24 cellular contexts compared by ENCODE assay signal in the genomic region with DNA sequence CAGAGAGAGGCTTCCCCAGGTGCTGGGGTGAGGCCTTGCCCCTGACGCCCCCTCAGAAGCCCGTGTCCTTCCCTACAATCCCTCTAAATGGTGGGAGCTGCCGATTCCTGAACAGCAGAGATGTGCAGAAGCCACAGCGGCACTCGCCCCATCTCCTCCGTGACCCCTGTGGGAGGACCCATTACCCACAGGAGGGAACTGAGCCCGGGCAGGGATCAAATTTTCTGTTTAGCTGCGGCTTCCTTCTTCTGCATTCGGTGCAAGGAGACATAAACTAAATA.
DNase-seq lines count a peak whose midpoint lies in the region; ATAC-seq and TF ChIP-seq lines count a peak whose summit lies in the region.
"Had no signal": no experiment of that assay in that cellular context is flagged by ENCODE, and none has a peak within 500 bp of the region (broad histone marks: within the 10 kb centered on the region; RNA-seq: fewer than 3 reads in every experiment).

No MANE protein-coding gene starts in this region.

- peaks cover 0 to 3% of the 10 kb centered on the region in 2 experiments; a peak in 1 of 5 replicates for H3K9me3 Mint-ChIP-seq in H9
- H3K9me3 Mint-ChIP-seq in stimulated activated effector memory CD8-positive, alpha-beta T cell treated with anti-CD3 and anti-CD28 coated beads, Interleukin-12 subunit alpha, Interleukin-12 subunit beta, amount 100 ng/mL, for 72 hours, result no peaks in the 10 kb centered on the region
- H3K9me3 Mint-ChIP-seq: CD14-positive monocyte; CD4-positive, alpha-beta T cell; CD8-positive, alpha-beta memory T cell had no signal

- H3K4me1 Mint-ChIP-seq in H9, result peaks cover 27 to 31% of the 10 kb centered on the region in 2 experiments
- H3K4me1 Mint-ChIP-seq in stimulated activated effector memory CD8-positive, alpha-beta T cell treated with anti-CD3 and anti-CD28 coated beads, Interleukin-12 subunit alpha, Interleukin-12 subunit beta, amount 100 ng/mL, for 72 hours, result no peaks in the 10 kb centered on the region
- H3K4me1 Mint-ChIP-seq: CD8-positive, alpha-beta memory T cell had no signal

- no peak overlapping the region for H3K23ac ChIP-seq in H9 (ENCODE audit: insufficient read length, low read depth, low read length)

- no peak overlapping the region for H3K4ac ChIP-seq in H9 (ENCODE audit: low read depth, low read length)

- no peaks in the 10 kb centered on the region; the same call in none of the 2 replicates for H3K27me3 Mint-ChIP-seq in H9 (ENCODE audit: low read depth)

- no peak overlapping the region for H2AFZ ChIP-seq in H9 (ENCODE audit: low read length)
- H2AFZ ChIP-seq: GM23248 had no signal

- TF ChIP-seq CTCF in H9 (conservative IDR thresholded peaks at IDR 0.05) (no peak), coronary artery (IDR thresholded peaks at IDR 0.05) (no peak), vagina (IDR thresholded peaks at IDR 0.05) (no peak)

- H2BK120ac ChIP-seq in H9 (ENCODE audit: low read depth, low read length, poor library complexity, severe bottlenecking), result no peak overlapping the region

- no peak overlapping the region for H3K4me2 ChIP-seq in H9 (ENCODE audit: insufficient read depth, insufficient read length, low read length)
- H3K4me2 ChIP-seq: A549; BLaER1 treated with 17β-estradiol and CSF1 and Interleukin-3, amounts not matched to agents 10 nM and 100 nM had no signal

- DNase-seq in H9 (peak; percentile 11), coronary artery (ENCODE audit: low spot score) (peak; percentile 63), islet precursor cell (peak; percentile 21), vagina (ENCODE audit: extremely low spot score in 2 of 2) (peak; percentile 14 to 56), NOMO-1 treated with DMSO at 0.1 percent for 48 hours (lab: John Stamatoyannopoulos, UW; ENCODE audit: unreplicated experiment) (no peak), H7 (no peak)
- no peak for DNase-seq in stimulated activated effector memory CD8-positive, alpha-beta T cell treated with anti-CD3 and anti-CD28 coated beads, Interleukin-12 subunit alpha, Interleukin-12 subunit beta, amount 100 ng/mL, for 72 hours (ENCODE audit: low spot score in 2 of 2)
- DNase-seq: 8988T; ACHN; AML-193; BE2C; CD4-positive, alpha-beta T cell; CD8-positive, alpha-beta memory T cell; DMS 273 treated with DMSO at 0.1 percent for 48 hours; DMS79; EL; GDM1; GM23248; HFFc6 had no signal

- H2BK15ac ChIP-seq in H9 (ENCODE audit: low read depth, low read length), result no peak overlapping the region

- H4K91ac ChIP-seq in H9 (ENCODE audit: insufficient read length, low read depth, low read length), result no peak overlapping the region

- no peak overlapping the region for H3T11ph ChIP-seq in H9 (ENCODE audit: low read length)

- no peak overlapping the region for H2BK20ac ChIP-seq in H9 (ENCODE audit: low read depth, low read length, poor library complexity, severe bottlenecking)

- no peak overlapping the region for H4K8ac ChIP-seq in H9 (replicated peaks; ENCODE audit: insufficient read length, low read depth, low read length)

- H2BK5ac ChIP-seq in H9 (ENCODE audit: insufficient read length, low read length), result no peak overlapping the region

- no peak overlapping the region for H3K4me3 Mint-ChIP-seq in H9
- H3K4me3 Mint-ChIP-seq in stimulated activated effector memory CD8-positive, alpha-beta T cell treated with anti-CD3 and anti-CD28 coated beads, Interleukin-12 subunit alpha, Interleukin-12 subunit beta, amount 100 ng/mL, for 72 hours, result no peak overlapping the region
- H3K4me3 Mint-ChIP-seq: CD14-positive monocyte; CD4-positive, alpha-beta T cell; CD8-positive, alpha-beta memory T cell; HFFc6 had no signal

- no peaks in the 10 kb centered on the region for H3K79me2 ChIP-seq in H9 (ENCODE audit: insufficient read depth, low read length)

- H3K9ac ChIP-seq in H9 (ENCODE audit: extremely low read depth, insufficient read length, low read length), result no peak overlapping the region
- H3K9ac ChIP-seq: BLaER1 treated with 17β-estradiol and CSF1 and Interleukin-3, amounts not matched to agents 10 nM and 100 nM; GM23248 had no signal

- H4K5ac ChIP-seq in H9 (ENCODE audit: insufficient read length, low read depth, low read length), result no peak overlapping the region

- H3K56ac ChIP-seq in H9 (ENCODE audit: insufficient read length, low read depth, low read length), result no peak overlapping the region

- H3K79me1 ChIP-seq in H9 (ENCODE audit: insufficient read depth, low read depth, low read length, poor library complexity, severe bottlenecking), result no peaks in the 10 kb centered on the region

- H3K4me1 ChIP-seq in H9 (ENCODE audit: insufficient read depth, low read length) (peaks cover 13% of the 10 kb centered on the region), vagina (no peaks in the 10 kb centered on the region)
- H3K4me1 ChIP-seq: A549, BE2C, HAP-1 had no signal

- peaks cover 0 to 2% (median 0%) of the 10 kb centered on the region in 3 experiments; a peak in 2 of 7 replicates for H3K36me3 Mint-ChIP-seq in H9 (ENCODE audit: insufficient read depth in 1 of 3, low read depth in 3 of 3)
- no peaks in the 10 kb centered on the region for H3K36me3 Mint-ChIP-seq in stimulated activated effector memory CD8-positive, alpha-beta T cell treated with anti-CD3 and anti-CD28 coated beads, Interleukin-12 subunit alpha, Interleukin-12 subunit beta, amount 100 ng/mL, for 72 hours
- H3K36me3 Mint-ChIP-seq: CD14-positive monocyte; CD8-positive, alpha-beta memory T cell had no signal

- ATAC-seq in stimulated activated effector memory CD8-positive, alpha-beta T cell treated with anti-CD3 and anti-CD28 coated beads, Interleukin-12 subunit alpha, Interleukin-12 subunit beta, amount 100 ng/mL, for 72 hours, result no peak
- ATAC-seq: A549, GM12878 had no signal

- no peaks in the 10 kb centered on the region for H3K23me2 ChIP-seq in H9 (ENCODE audit: insufficient read length, low read depth, low read length, poor library complexity, severe bottlenecking)

- H3K36me3 ChIP-seq in vagina (no peaks in the 10 kb centered on the region), H7 (replicated peaks; ENCODE audit: control insufficient read depth, insufficient read depth, low read length) (no peaks in the 10 kb centered on the region)
- H3K36me3 ChIP-seq: BE2C; BLaER1 treated with 17β-estradiol and CSF1 and Interleukin-3, amounts not matched to agents 10 nM and 100 nM; HAP-1 had no signal

- H3K27ac ChIP-seq in H9 (ENCODE audit: insufficient read length, low read depth, low read length), result no peak overlapping the region
- no peak overlapping the region for H3K27ac ChIP-seq in coronary artery
- no peak overlapping the region for H3K27ac ChIP-seq in vagina
- H3K27ac ChIP-seq: A549; BLaER1 treated with 17β-estradiol and CSF1 and Interleukin-3, amounts not matched to agents 10 nM and 100 nM; GM23248 had no signal

- no peak overlapping the region for H2BK12ac ChIP-seq in H9 (ENCODE audit: insufficient read length, low read depth, low read length)

- H3K9me3 ChIP-seq in H9 (ENCODE audit: control insufficient read depth, low read depth, low read length), result no peaks in the 10 kb centered on the region
- H3K9me3 ChIP-seq in vagina, result no peaks in the 10 kb centered on the region
- H3K9me3 ChIP-seq: A549; BE2C; BLaER1 treated with 17β-estradiol and CSF1 and Interleukin-3, amounts not matched to agents 10 nM and 100 nM; HAP-1 had no signal

- H2AK5ac ChIP-seq in H9 (ENCODE audit: insufficient read length, low read length), result no peak overlapping the region

- intact Hi-C loops in vagina (cut with DNase I), result no loop called here

- H3K27ac Mint-ChIP-seq in H9, result 0 out of 7 replicates have a peak overlapping the region, but pooled peaks of 1 of the 3 experiments have one; percentile 26
- no peak overlapping the region for H3K27ac Mint-ChIP-seq in stimulated activated effector memory CD8-positive, alpha-beta T cell treated with anti-CD3 and anti-CD28 coated beads, Interleukin-12 subunit alpha, Interleukin-12 subunit beta, amount 100 ng/mL, for 72 hours
- H3K27ac Mint-ChIP-seq: CD4-positive, alpha-beta T cell; HFFc6 had no signal

- H3K4me3 ChIP-seq in coronary artery, result no peak overlapping the region
- no peak overlapping the region for H3K4me3 ChIP-seq in vagina
- H3K4me3 ChIP-seq in H7 (ENCODE audit: insufficient read depth, low read depth, low read length), result no peak overlapping the region
- H3K4me3 ChIP-seq: A549; BLaER1 treated with 17β-estradiol and CSF1 and Interleukin-3, amounts not matched to agents 10 nM and 100 nM; GM12878; GM23248; HAP-1 had no signal

- H3K14ac ChIP-seq in H9 (ENCODE audit: insufficient read depth, low read length), result no peak overlapping the region

- TF ChIP-seq POLR2A in vagina (IDR thresholded peaks at IDR 0.05), result no peak

- WGBS in H9 (ENCODE audit: extremely low coverage, insufficient read length, low lambda C conversion rate), result no CpG with 5 or more reads among the region's 9 CpGs

- no peak overlapping the region for H3K18ac ChIP-seq in H9 (ENCODE audit: insufficient read length, low read depth, low read length)

- no peaks in the 10 kb centered on the region for H4K20me1 ChIP-seq in H9 (ENCODE audit: control insufficient read depth, insufficient read depth, insufficient read length)
- H4K20me1 ChIP-seq: BLaER1 treated with 17β-estradiol and CSF1 and Interleukin-3, amounts not matched to agents 10 nM and 100 nM had no signal

- H3K27me3 ChIP-seq in H9 (ENCODE audit: insufficient read depth, low read length), result no peaks in the 10 kb centered on the region
- no peaks in the 10 kb centered on the region for H3K27me3 ChIP-seq in vagina
- H3K27me3 ChIP-seq in H7 (ENCODE audit: control insufficient read depth, insufficient read depth, low read length), result no peaks in the 10 kb centered on the region
- H3K27me3 ChIP-seq: BE2C; BLaER1 treated with 17β-estradiol and CSF1 and Interleukin-3, amounts not matched to agents 10 nM and 100 nM had no signal

Comparison
In these comparisons a context has a peak if more than half of its experiments do, and no peak if none do; other contexts are left out.
1. DNase-seq: peak in H9 (single experiment), coronary artery (single experiment), islet precursor cell (single experiment) and vagina (2 of 2); none in stimulated activated effector memory CD8-positive, alpha-beta T cell treated with anti-CD3 and anti-CD28 coated beads, Interleukin-12 subunit alpha, Interleukin-12 subunit beta, amount 100 ng/mL, for 72 hours (0 of 2), NOMO-1 treated with DMSO at 0.1 percent for 48 hours (single experiment) and H7 (single experiment).